In genomic region chr4:86909945-86910344, GRCh38 we compare ENCODE assay signal across 2 cellular contexts.
TF ChIP-seq lines count a peak whose summit lies in the region.

No MANE protein-coding gene starts in this region.

TF ChIP-seq in GM12878, 131 proteins besides CTCF, POLR2A, EP300 and RAD21:
- TF ChIP-seq SUPT20H (IDR thresholded peaks at IDR 0.05; ENCODE audit: borderline replicate concordance, control insufficient read depth, low read depth, low read length) (no peak), NR2C1 (IDR thresholded peaks at IDR 0.05) (no peak), MTA3 (IDR thresholded peaks at IDR 0.05; ENCODE audit: borderline replicate concordance, low read length) (no peak), CBFB (IDR thresholded peaks at IDR 0.05; ENCODE audit: low read depth) (no peak), SMAD1 (IDR thresholded peaks at IDR 0.05; ENCODE audit: low read depth, partially characterized antibody) (no peak), USF1 (IDR thresholded peaks at IDR 0.05; ENCODE audit: borderline replicate concordance, extremely low read length, insufficient read depth, low read depth, low read length) (no peak), ZBED1 (IDR thresholded peaks at IDR 0.05; ENCODE audit: borderline replicate concordance) (no peak), GABPA (IDR thresholded peaks at IDR 0.05; ENCODE audit: low read depth) (no peak), SUZ12 (IDR thresholded peaks at IDR 0.05; ENCODE audit: unreplicated experiment) (no peak), BRCA1 (IDR thresholded peaks at IDR 0.05; ENCODE audit: low read depth, low read length) (no peak)
- TF ChIP-seq, protein P1, sequence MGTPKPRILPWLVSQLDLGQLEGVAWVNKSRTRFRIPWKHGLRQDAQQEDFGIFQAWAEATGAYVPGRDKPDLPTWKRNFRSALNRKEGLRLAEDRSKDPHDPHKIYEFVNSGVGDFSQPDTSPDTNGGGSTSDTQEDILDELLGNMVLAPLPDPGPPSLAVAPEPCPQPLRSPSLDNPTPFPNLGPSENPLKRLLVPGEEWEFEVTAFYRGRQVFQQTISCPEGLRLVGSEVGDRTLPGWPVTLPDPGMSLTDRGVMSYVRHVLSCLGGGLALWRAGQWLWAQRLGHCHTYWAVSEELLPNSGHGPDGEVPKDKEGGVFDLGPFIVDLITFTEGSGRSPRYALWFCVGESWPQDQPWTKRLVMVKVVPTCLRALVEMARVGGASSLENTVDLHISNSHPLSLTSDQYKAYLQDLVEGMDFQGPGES (IDR thresholded peaks at IDR 0.05), result no peak

TF ChIP-seq in HEK293T, 16 proteins besides CTCF, POLR2A, EP300 and RAD21:
- TF ChIP-seq NFRKB (IDR thresholded peaks at IDR 0.05) (no peak), HDGF (IDR thresholded peaks at IDR 0.05; ENCODE audit: borderline replicate concordance) (no peak), CTBP1 (IDR thresholded peaks at IDR 0.05; ENCODE audit: borderline replicate concordance) (no peak), SUZ12 (IDR thresholded peaks at IDR 0.05) (no peak), FOXA1 (IDR thresholded peaks at IDR 0.05) (no peak), FOXK2 (IDR thresholded peaks at IDR 0.05) (no peak), PKNOX1 (IDR thresholded peaks at IDR 0.05) (no peak), ZNF384 (IDR thresholded peaks at IDR 0.05) (no peak), SP1 (IDR thresholded peaks at IDR 0.05) (no peak), TARDBP (IDR thresholded peaks at IDR 0.05) (no peak), LEF1 (IDR thresholded peaks at IDR 0.05; ENCODE audit: borderline replicate concordance) (no peak), BHLHE40 (IDR thresholded peaks at IDR 0.05; ENCODE audit: borderline replicate concordance) (no peak)
TF ChIP-seq in HEK293T: peak in this region for 0.
